ENCODE assay signal across 8 cellular contexts in the genomic region with DNA sequence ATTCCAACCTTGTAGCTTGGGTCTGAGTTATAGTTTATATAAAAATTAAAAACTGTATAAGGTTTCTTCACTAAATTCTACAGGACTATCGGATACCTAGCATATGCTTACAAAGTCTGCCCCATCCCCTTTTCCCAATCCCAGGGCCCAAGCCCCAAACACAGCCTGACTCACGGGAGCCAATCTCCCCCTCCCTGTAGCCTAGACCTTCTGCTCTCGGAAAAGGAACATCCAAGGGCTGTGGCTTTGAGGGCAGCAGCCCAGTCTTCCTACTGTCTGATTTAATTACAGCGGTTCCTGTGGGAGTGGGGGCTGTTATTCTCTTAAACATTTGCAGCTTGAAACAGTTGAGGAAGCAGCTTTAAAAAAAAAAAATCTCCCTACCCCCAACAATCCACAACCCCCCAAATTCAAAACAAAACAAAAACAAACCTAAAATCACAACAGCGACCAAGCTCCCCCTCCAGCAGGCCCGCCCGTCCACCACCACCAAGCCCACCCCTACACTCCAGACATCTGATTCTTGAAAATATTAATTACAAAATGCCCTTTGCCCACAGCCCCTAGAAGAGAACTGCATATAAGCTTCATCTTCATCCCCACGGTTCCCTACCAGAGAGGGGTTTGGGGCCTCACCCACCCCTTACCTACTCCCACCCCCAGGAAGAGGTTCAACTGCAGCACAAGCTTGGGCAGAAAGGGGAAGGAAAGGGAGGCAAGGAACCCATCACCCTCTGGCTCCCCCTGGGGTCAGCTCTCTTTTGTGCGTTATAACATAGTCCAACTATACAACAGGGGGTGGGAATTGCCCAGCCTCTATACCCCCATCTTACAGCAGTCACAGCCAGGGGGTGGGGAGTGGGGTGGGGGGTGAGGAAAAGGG. TPM values are rescaled to one million over a fixed set of nuclear protein-coding genes. Genes with fewer than 3 reads are reported as not detected.
DNase-seq lines count a peak whose midpoint lies in the region; ATAC-seq and TF ChIP-seq lines count a peak whose summit lies in the region.

No MANE protein-coding gene starts in this region.

- no peak overlapping the region for H3K27ac ChIP-seq in ovary

- peak; percentile 7 for DNase-seq in DMS79 treated with DMSO at 0.1 percent for 48 hours (lab: John Stamatoyannopoulos, UW)
- no peak for DNase-seq in DMS79 (lab: John Stamatoyannopoulos, UW)
- DNase-seq in M059J (ENCODE audit: low read depth): peak; percentile 33
- DNase-seq in activated CD4-positive, alpha-beta T cell treated with anti-CD3 and anti-CD28 coated beads for 48 hours: peak; percentile 63
- DNase-seq in epithelial cell of esophagus (ENCODE audit: low read depth): peak; percentile 30
- peak in 2 of 5 donors; percentile 35 to 52 for DNase-seq in ovary
- no peak for DNase-seq in left lobe of liver (ENCODE audit: low spot score)
- no peak for DNase-seq in effector CD8-positive, alpha-beta T cell (lab: John Stamatoyannopoulos, UW)

- no peaks in the 10 kb centered on the region for H3K27me3 ChIP-seq in ovary

- WGBS in ovary, 3 donors: 32 to 37% (median 36%) methylated on average over 9 of the region's 9 CpGs

- no peaks in the 10 kb centered on the region for H3K36me3 ChIP-seq in ovary

- no peak for TF ChIP-seq POLR2A in ovary (IDR thresholded peaks at IDR 0.05)

- peak; percentile 39 for TF ChIP-seq CTCF in epithelial cell of esophagus (IDR thresholded peaks at IDR 0.05; ENCODE audit: insufficient read depth, low read depth, low read length, missing control alignments)
- no peak for TF ChIP-seq CTCF in ovary (IDR thresholded peaks at IDR 0.05)

- H3K4me3 ChIP-seq in epithelial cell of esophagus (ENCODE audit: low read length): no peak overlapping the region
- peak overlapping the region; percentile 76 for H3K4me3 ChIP-seq in ovary

- no peak for ATAC-seq in left lobe of liver

- TF ChIP-seq EP300 in ovary (IDR thresholded peaks at IDR 0.05): no peak

- no peaks in the 10 kb centered on the region for H3K9me3 ChIP-seq in ovary

- intact Hi-C loops in ovary (cut with DNase I): loop anchor here in 1 of 4 donors (10.0 kb wide), 1 partner anchor 95 kb away; a partner anchor contains a TSS

- H3K4me1 ChIP-seq in ovary (ENCODE audit: insufficient read depth): peaks cover 2% of the 10 kb centered on the region

RNA-seq across cellular contexts. Expression of a gene that starts 1.1 kb away (rescaled TPM):
- 56.0 and 59.3 TPM in 2 replicates for total RNA-seq in M059J (2014; rRNA removed; shearing (Covaris generic))
- total RNA-seq in ovary (10 to 100 TPM; 25.6 to 58.2 (median 35.8) TPM), left lobe of liver (27.7 TPM)
- 10 to 100 TPM; 38.3 to 98.5 TPM for polyA plus RNA-seq in ovary

RNA-seq across cellular contexts. Expression of a gene that starts 20.5 kb away (rescaled TPM):
- total RNA-seq in M059J (2014; rRNA removed; shearing (Covaris generic)): not detected in 2 replicates
- total RNA-seq in ovary (under 1 TPM in 1 of 7 donors, not detected in 6; 0.05 TPM), left lobe of liver (not detected)
- under 1 TPM; 0.04 to 0.28 TPM for polyA plus RNA-seq in ovary

RNA-seq across cellular contexts. Expression of a gene that starts 40.9 kb away (rescaled TPM):
- total RNA-seq in M059J (2014; rRNA removed; shearing (Covaris generic)): 5.9 and 16.1 TPM in 2 replicates
- total RNA-seq in ovary: 10 to 100 TPM; 28.3 to 97.0 (median 79.1) TPM
- polyA plus RNA-seq in ovary: 10 to 100 TPM; 35.5 to 51.8 TPM
- total RNA-seq in left lobe of liver: 44.8 TPM

RNA-seq across cellular contexts. Expression of a gene that starts 41.6 kb away (rescaled TPM):
- not detected in 2 replicates for total RNA-seq in M059J (2014; rRNA removed; shearing (Covaris generic))
- total RNA-seq in ovary (not detected), left lobe of liver (not detected)
- polyA plus RNA-seq in ovary: not detected

RNA-seq across cellular contexts. Expression of a gene that starts 48.1 kb away (rescaled TPM):
- total RNA-seq in M059J (2014; rRNA removed; shearing (Covaris generic)): 0.27 TPM in 1 of 2 replicates, not detected in the other
- under 1 TPM in 1 of 7 donors, not detected in 6; 0.24 TPM for total RNA-seq in ovary
- under 1 TPM; 0.19 to 0.97 TPM for polyA plus RNA-seq in ovary
- not detected for total RNA-seq in left lobe of liver

Comparison
In these comparisons a context has a peak if more than half of its experiments do, and no peak if none do; other contexts are left out.
1. DNase-seq: peak in DMS79 treated with DMSO at 0.1 percent for 48 hours (single experiment), M059J (single experiment), activated CD4-positive, alpha-beta T cell treated with anti-CD3 and anti-CD28 coated beads for 48 hours (single experiment) and epithelial cell of esophagus (single experiment); none in DMS79 (single experiment), left lobe of liver (single experiment) and effector CD8-positive, alpha-beta T cell (single experiment).